ENCODE assay signal across 12 cellular contexts in the genomic region with DNA sequence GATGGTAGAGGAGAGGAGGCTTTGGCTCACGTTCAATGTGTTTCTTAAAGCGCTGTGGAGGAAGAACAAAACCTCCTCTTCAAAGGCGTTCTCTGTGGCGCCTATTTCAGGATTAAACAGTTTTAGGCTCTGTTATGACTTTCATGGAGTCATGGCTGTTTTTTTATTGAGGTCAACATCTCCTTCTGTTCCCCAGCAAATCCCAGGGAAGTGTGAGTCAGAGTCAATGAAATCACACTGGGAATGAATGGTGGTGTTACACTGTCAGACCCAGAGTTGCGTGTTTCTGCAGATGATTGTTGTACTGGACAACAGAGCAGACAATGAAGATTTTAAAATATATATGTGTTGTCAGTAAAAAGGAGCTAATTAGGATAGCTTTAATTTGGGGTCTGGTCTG.
DNase-seq lines count a peak whose midpoint lies in the region; ATAC-seq and TF ChIP-seq lines count a peak whose summit lies in the region.
"Had no signal": no experiment of that assay in that cellular context is flagged by ENCODE, and none has a peak within 500 bp of the region (broad histone marks: within the 10 kb centered on the region; RNA-seq: fewer than 3 reads in every experiment).

No MANE protein-coding gene starts in this region.

- DNase-seq in H4 (ENCODE audit: low spot score) (peak; percentile 83), astrocyte of the cerebellum (ENCODE audit: low read depth) (peak; percentile 47), left cardiac atrium (no peak), CD14-positive monocyte (ENCODE audit: low spot score) (no peak), MM.1S (no peak)
- DNase-seq in natural killer cell treated with Interleukin-12 subunit alpha and Interleukin-12 subunit beta and Interleukin-15 and Interleukin-18, amount 100 ng/mL, for 72 hours (ENCODE audit: low spot score) = no peak
- DNase-seq: activated naive CD8-positive, alpha-beta T cell treated with anti-CD3 and anti-CD28 coated beads, Interleukin-2, amount 10 ng/mL, durations not matched to agents 7 days and 5 days; NCI-H2171 treated with DMSO at 0.1 percent for 48 hours; small intestine; WERI-Rb-1 had no signal

- no peaks in the 10 kb centered on the region for H3F3A ChIP-seq in MM.1S (ENCODE audit: insufficient read depth, low read length)

- H4K20me1 ChIP-seq in MM.1S (ENCODE audit: insufficient read depth, low read length) = no peaks in the 10 kb centered on the region

- in situ Hi-C loops in astrocyte of the cerebellum (cut with HindIII; ENCODE audit: low sequenced_read_pairs) = no loop called here

- no peak overlapping the region for H2AFZ ChIP-seq in MM.1S (ENCODE audit: low read length)

- no peaks in the 10 kb centered on the region for H3K36me3 Mint-ChIP-seq in natural killer cell treated with Interleukin-12 subunit alpha and Interleukin-12 subunit beta and Interleukin-15 and Interleukin-18, amount 100 ng/mL, for 72 hours
- H3K36me3 Mint-ChIP-seq in CD14-positive monocyte = no peaks in the 10 kb centered on the region
- H3K36me3 Mint-ChIP-seq: activated naive CD8-positive, alpha-beta T cell treated with anti-CD3 and anti-CD28 coated beads, Interleukin-2, amount 10 ng/mL, durations not matched to agents 7 days and 5 days had no signal

- ATAC-seq in left cardiac atrium = peak; percentile 67 to 88
- no peak for ATAC-seq in GM19397 (IDR thresholded peaks at IDR 0.05; ENCODE audit: unreplicated experiment)
- no peak for ATAC-seq in natural killer cell treated with Interleukin-12 subunit alpha and Interleukin-12 subunit beta and Interleukin-15 and Interleukin-18, amount 100 ng/mL, for 72 hours

- H3K27ac ChIP-seq in skeletal muscle tissue (ENCODE audit: low read depth, low read length) = peak overlapping the region; percentile 55
- no peak overlapping the region for H3K27ac ChIP-seq in MM.1S (ENCODE audit: low read length)
- H3K27ac ChIP-seq: WERI-Rb-1 had no signal

- H3K4me3 ChIP-seq in astrocyte of the cerebellum (ENCODE audit: low read depth, low read length) = no peak overlapping the region
- H3K4me3 ChIP-seq in skeletal muscle tissue (ENCODE audit: low read length in 3 of 3) = no peak overlapping the region
- H3K4me3 ChIP-seq in MM.1S (ENCODE audit: low read length) = no peak overlapping the region

- no peak overlapping the region for H3K4me2 ChIP-seq in MM.1S (ENCODE audit: low read depth, low read length)

- H3K9ac ChIP-seq in skeletal muscle tissue (ENCODE audit: low read depth in 1 of 3, low read length in 3 of 3) (no peak overlapping the region), MM.1S (ENCODE audit: low read length) (no peak overlapping the region)

- intact Hi-C loops in left cardiac atrium (cut with DNase I) = no loop called here
- intact Hi-C loops in CD14-positive monocyte (cut with micrococcal nuclease) = no loop called here

- H3K79me2 ChIP-seq in MM.1S (ENCODE audit: low read length) = no peaks in the 10 kb centered on the region

- H3K27me3 ChIP-seq in skeletal muscle tissue (ENCODE audit: control insufficient read depth in 3 of 3, insufficient read depth in 3 of 3, low read length in 3 of 3) (no peaks in the 10 kb centered on the region), MM.1S (replicated peaks; ENCODE audit: insufficient read depth, low read length) (no peaks in the 10 kb centered on the region)

- no peaks in the 10 kb centered on the region for H3K4me1 Mint-ChIP-seq in natural killer cell treated with Interleukin-12 subunit alpha and Interleukin-12 subunit beta and Interleukin-15 and Interleukin-18, amount 100 ng/mL, for 72 hours (ENCODE audit: low read depth in 2 of 2)
- H3K4me1 Mint-ChIP-seq in CD14-positive monocyte = no peaks in the 10 kb centered on the region
- H3K4me1 Mint-ChIP-seq: activated naive CD8-positive, alpha-beta T cell treated with anti-CD3 and anti-CD28 coated beads, Interleukin-2, amount 10 ng/mL, durations not matched to agents 7 days and 5 days had no signal

- no peak overlapping the region for H3K27ac Mint-ChIP-seq in natural killer cell treated with Interleukin-12 subunit alpha and Interleukin-12 subunit beta and Interleukin-15 and Interleukin-18, amount 100 ng/mL, for 72 hours
- no peak overlapping the region for H3K27ac Mint-ChIP-seq in CD14-positive monocyte
- H3K27ac Mint-ChIP-seq: activated naive CD8-positive, alpha-beta T cell treated with anti-CD3 and anti-CD28 coated beads, Interleukin-2, amount 10 ng/mL, durations not matched to agents 7 days and 5 days had no signal

- peaks cover 4% of the 10 kb centered on the region for H3K9me3 Mint-ChIP-seq in natural killer cell treated with Interleukin-12 subunit alpha and Interleukin-12 subunit beta and Interleukin-15 and Interleukin-18, amount 100 ng/mL, for 72 hours
- no peaks in the 10 kb centered on the region for H3K9me3 Mint-ChIP-seq in CD14-positive monocyte
- H3K9me3 Mint-ChIP-seq: activated naive CD8-positive, alpha-beta T cell treated with anti-CD3 and anti-CD28 coated beads, Interleukin-2, amount 10 ng/mL, durations not matched to agents 7 days and 5 days had no signal

- H3K4me3 Mint-ChIP-seq in natural killer cell treated with Interleukin-12 subunit alpha and Interleukin-12 subunit beta and Interleukin-15 and Interleukin-18, amount 100 ng/mL, for 72 hours = no peak overlapping the region
- H3K4me3 Mint-ChIP-seq in CD14-positive monocyte = no peak overlapping the region
- H3K4me3 Mint-ChIP-seq: activated naive CD8-positive, alpha-beta T cell treated with anti-CD3 and anti-CD28 coated beads, Interleukin-2, amount 10 ng/mL, durations not matched to agents 7 days and 5 days had no signal

- no peaks in the 10 kb centered on the region for H3K27me3 Mint-ChIP-seq in natural killer cell treated with Interleukin-12 subunit alpha and Interleukin-12 subunit beta and Interleukin-15 and Interleukin-18, amount 100 ng/mL, for 72 hours
- no peaks in the 10 kb centered on the region for H3K27me3 Mint-ChIP-seq in CD14-positive monocyte (ENCODE audit: low read depth in 3 of 3)
- H3K27me3 Mint-ChIP-seq: activated naive CD8-positive, alpha-beta T cell treated with anti-CD3 and anti-CD28 coated beads, Interleukin-2, amount 10 ng/mL, durations not matched to agents 7 days and 5 days had no signal

- no peaks in the 10 kb centered on the region for H3K9me2 ChIP-seq in MM.1S (replicated peaks; ENCODE audit: insufficient read depth, low read length)

- H3K36me3 ChIP-seq in skeletal muscle tissue (ENCODE audit: control insufficient read depth in 3 of 3, insufficient read depth in 3 of 3, low read length in 3 of 3) = no peaks in the 10 kb centered on the region
- H3K36me3 ChIP-seq in MM.1S (replicated peaks; ENCODE audit: insufficient read depth, low read length) = no peaks in the 10 kb centered on the region
- H3K36me3 ChIP-seq: WERI-Rb-1 had no signal

- TF ChIP-seq CTCF in astrocyte of the cerebellum (IDR thresholded peaks at IDR 0.05; ENCODE audit: low read depth, low read length, missing control alignments) (no peak), CD14-positive monocyte (IDR thresholded peaks at IDR 0.05) (no peak), MM.1S (IDR thresholded peaks at IDR 0.05; ENCODE audit: low read length) (no peak)

- H3K9me3 ChIP-seq in skeletal muscle tissue (ENCODE audit: control insufficient read depth in 3 of 3, low read length in 3 of 3) (no peaks in the 10 kb centered on the region), MM.1S (replicated peaks; ENCODE audit: insufficient read depth, low read length) (no peaks in the 10 kb centered on the region)

- peaks cover 3 to 8% (median 4%) of the 10 kb centered on the region in 3 donors for H3K4me1 ChIP-seq in skeletal muscle tissue (ENCODE audit: control insufficient read depth in 3 of 3, insufficient read depth in 3 of 3, low read length in 3 of 3)
- no peaks in the 10 kb centered on the region for H3K4me1 ChIP-seq in MM.1S (ENCODE audit: low read length)

Comparison
In these comparisons a context has a peak if more than half of its experiments do, and no peak if none do; other contexts are left out.
1. DNase-seq: peak in H4 (single experiment) and astrocyte of the cerebellum (single experiment); none in left cardiac atrium (single experiment), natural killer cell treated with Interleukin-12 subunit alpha and Interleukin-12 subunit beta and Interleukin-15 and Interleukin-18, amount 100 ng/mL, for 72 hours (single experiment), CD14-positive monocyte (single experiment) and MM.1S (single experiment).
2. ATAC-seq: peak in left cardiac atrium (2 of 2); none in GM19397 (single experiment) and natural killer cell treated with Interleukin-12 subunit alpha and Interleukin-12 subunit beta and Interleukin-15 and Interleukin-18, amount 100 ng/mL, for 72 hours (0 of 2).